1 cellular context compared by ENCODE assay signal in the genomic region with DNA sequence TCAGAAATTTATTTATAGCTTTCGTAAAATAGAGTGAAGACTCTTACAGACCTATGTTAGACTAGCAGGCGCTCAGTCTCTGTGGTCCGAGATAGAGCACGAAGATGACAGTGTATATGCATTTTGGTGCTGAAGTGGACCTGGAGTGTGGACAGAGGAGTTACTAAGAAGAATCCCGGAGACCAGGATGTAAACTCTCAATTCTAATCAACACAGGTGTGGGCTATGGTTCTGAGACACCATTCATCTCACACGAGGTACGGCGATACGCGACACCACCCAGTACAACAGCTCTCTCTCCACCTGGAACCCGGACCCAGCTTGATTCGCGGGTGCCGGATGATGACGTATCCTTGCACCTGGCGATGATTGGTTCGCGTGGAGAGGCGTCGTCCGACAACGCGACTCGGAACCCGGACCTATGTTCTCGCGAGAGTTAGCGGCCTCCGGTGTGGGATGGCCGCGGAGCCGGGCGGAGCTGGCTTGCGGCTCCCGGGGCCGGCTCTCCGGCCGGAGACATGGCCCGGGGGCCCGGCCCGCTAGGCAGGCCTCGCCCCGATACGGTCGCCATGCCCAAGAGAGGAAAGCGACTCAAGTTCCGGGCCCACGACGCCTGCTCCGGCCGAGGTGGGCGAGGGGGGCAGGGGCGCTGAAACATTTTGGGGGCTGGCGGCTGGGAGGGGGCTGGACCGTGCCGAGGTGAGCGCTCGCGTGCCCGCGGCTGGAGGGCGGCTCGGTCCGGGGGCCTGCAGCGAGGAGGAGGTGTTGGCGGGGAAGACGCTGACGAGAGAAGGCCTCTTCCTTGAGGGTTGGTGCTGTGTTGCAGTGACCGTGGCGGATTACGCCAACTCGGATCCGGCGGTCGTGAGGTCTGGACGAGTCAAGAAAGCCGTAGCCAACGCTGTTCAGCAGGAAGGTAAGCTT.
A peak's percentile ranks its signal among the peaks of the same experiment; 100 is the strongest.
TF ChIP-seq lines count a peak whose summit lies in the region.

A gene with protein sequence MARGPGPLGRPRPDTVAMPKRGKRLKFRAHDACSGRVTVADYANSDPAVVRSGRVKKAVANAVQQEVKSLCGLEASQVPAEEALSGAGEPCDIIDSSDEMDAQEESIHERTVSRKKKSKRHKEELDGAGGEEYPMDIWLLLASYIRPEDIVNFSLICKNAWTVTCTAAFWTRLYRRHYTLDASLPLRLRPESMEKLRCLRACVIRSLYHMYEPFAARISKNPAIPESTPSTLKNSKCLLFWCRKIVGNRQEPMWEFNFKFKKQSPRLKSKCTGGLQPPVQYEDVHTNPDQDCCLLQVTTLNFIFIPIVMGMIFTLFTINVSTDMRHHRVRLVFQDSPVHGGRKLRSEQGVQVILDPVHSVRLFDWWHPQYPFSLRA (plus strand): TSS at position 427 of the 924 bp plus-strand sequence. CDS start 92 bp downstream, at position 519.

TF ChIP-seq in HepG2, 621 proteins besides CTCF, POLR2A, EP300 and RAD21 (continued from another document and continues in another):
- TF ChIP-seq, protein P1, sequence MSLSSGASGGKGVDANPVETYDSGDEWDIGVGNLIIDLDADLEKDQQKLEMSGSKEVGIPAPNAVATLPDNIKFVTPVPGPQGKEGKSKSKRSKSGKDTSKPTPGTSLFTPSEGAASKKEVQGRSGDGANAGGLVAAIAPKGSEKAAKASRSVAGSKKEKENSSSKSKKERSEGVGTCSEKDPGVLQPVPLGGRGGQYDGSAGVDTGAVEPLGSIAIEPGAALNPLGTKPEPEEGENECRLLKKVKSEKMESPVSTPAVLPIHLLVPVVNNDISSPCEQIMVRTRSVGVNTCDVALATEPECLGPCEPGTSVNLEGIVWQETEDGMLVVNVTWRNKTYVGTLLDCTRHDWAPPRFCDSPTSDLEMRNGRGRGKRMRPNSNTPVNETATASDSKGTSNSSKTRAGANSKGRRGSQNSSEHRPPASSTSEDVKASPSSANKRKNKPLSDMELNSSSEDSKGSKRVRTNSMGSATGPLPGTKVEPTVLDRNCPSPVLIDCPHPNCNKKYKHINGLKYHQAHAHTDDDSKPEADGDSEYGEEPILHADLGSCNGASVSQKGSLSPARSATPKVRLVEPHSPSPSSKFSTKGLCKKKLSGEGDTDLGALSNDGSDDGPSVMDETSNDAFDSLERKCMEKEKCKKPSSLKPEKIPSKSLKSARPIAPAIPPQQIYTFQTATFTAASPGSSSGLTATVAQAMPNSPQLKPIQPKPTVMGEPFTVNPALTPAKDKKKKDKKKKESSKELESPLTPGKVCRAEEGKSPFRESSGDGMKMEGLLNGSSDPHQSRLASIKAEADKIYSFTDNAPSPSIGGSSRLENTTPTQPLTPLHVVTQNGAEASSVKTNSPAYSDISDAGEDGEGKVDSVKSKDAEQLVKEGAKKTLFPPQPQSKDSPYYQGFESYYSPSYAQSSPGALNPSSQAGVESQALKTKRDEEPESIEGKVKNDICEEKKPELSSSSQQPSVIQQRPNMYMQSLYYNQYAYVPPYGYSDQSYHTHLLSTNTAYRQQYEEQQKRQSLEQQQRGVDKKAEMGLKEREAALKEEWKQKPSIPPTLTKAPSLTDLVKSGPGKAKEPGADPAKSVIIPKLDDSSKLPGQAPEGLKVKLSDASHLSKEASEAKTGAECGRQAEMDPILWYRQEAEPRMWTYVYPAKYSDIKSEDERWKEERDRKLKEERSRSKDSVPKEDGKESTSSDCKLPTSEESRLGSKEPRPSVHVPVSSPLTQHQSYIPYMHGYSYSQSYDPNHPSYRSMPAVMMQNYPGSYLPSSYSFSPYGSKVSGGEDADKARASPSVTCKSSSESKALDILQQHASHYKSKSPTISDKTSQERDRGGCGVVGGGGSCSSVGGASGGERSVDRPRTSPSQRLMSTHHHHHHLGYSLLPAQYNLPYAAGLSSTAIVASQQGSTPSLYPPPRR (CRISPR knock-in tag; IDR thresholded peaks at IDR 0.05; ENCODE audit: borderline replicate concordance): peak; percentile 38; the same call in 1 of the 2 replicates
- no peak for TF ChIP-seq HHEX (CRISPR knock-in tag; IDR thresholded peaks at IDR 0.05)
- peak; percentile 51; the same call in 1 of the 2 replicates for TF ChIP-seq ZNF563 (CRISPR knock-in tag; IDR thresholded peaks at IDR 0.05)
- 0 out of 2 replicates have a peak, but pooled peaks have one; percentile 19 for TF ChIP-seq ZBTB42 (CRISPR knock-in tag; IDR thresholded peaks at IDR 0.05)
- peak; percentile 64; the same call in 1 of the 2 replicates for TF ChIP-seq IRF2 (CRISPR knock-in tag; IDR thresholded peaks at IDR 0.05)
- TF ChIP-seq KAT2B (IDR thresholded peaks at IDR 0.05; ENCODE audit: borderline replicate concordance, low read depth, low read length): no peak
- TF ChIP-seq ELK4 (CRISPR knock-in tag; IDR thresholded peaks at IDR 0.05; ENCODE audit: borderline replicate concordance): no peak
- peak; percentile 47; the same call in 1 of the 2 replicates for TF ChIP-seq ZBED4 (CRISPR knock-in tag; IDR thresholded peaks at IDR 0.05; ENCODE audit: borderline replicate concordance)
- no peak; the same call in 1 of the 2 replicates for TF ChIP-seq RARG (CRISPR knock-in tag; IDR thresholded peaks at IDR 0.05; ENCODE audit: low read depth)
- TF ChIP-seq KDM4B (CRISPR knock-in tag; IDR thresholded peaks at IDR 0.05): 0 out of 2 replicates have a peak, but pooled peaks have one; percentile 46
- peak; percentile 96 for TF ChIP-seq NFYC (CRISPR knock-in tag; IDR thresholded peaks at IDR 0.05)
- TF ChIP-seq MTA1 (CRISPR knock-in tag; IDR thresholded peaks at IDR 0.05; ENCODE audit: borderline replicate concordance): peak; percentile 73; the same call in 1 of the 2 replicates
- TF ChIP-seq STAG1 (CRISPR knock-in tag; IDR thresholded peaks at IDR 0.05): no peak
- peak; percentile 32; the same call in 1 of the 2 replicates for TF ChIP-seq MIER2 (CRISPR knock-in tag; IDR thresholded peaks at IDR 0.05)
- TF ChIP-seq REXO4 (CRISPR knock-in tag; IDR thresholded peaks at IDR 0.05; ENCODE audit: borderline replicate concordance): no peak
- TF ChIP-seq, protein P2, sequence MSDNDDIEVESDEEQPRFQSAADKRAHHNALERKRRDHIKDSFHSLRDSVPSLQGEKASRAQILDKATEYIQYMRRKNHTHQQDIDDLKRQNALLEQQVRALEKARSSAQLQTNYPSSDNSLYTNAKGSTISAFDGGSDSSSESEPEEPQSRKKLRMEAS (IDR thresholded peaks at IDR 0.05): peak; percentile 93
- TF ChIP-seq RFXAP (CRISPR knock-in tag; IDR thresholded peaks at IDR 0.05; ENCODE audit: borderline replicate concordance): peak; percentile 81; the same call in 1 of the 2 replicates
- TF ChIP-seq IRX3 (CRISPR knock-in tag; IDR thresholded peaks at IDR 0.05; ENCODE audit: borderline replicate concordance, low read depth): peak; percentile 27; the same call in 1 of the 2 replicates
- TF ChIP-seq ZNF350 (CRISPR knock-in tag; IDR thresholded peaks at IDR 0.05; ENCODE audit: borderline replicate concordance, low read depth): peak; percentile 48
- peak; percentile 86 for TF ChIP-seq TBX2 (CRISPR knock-in tag; IDR thresholded peaks at IDR 0.05; ENCODE audit: borderline replicate concordance)
- no peak for TF ChIP-seq HOXA7 (CRISPR knock-in tag; IDR thresholded peaks at IDR 0.05)
- TF ChIP-seq, protein P3, sequence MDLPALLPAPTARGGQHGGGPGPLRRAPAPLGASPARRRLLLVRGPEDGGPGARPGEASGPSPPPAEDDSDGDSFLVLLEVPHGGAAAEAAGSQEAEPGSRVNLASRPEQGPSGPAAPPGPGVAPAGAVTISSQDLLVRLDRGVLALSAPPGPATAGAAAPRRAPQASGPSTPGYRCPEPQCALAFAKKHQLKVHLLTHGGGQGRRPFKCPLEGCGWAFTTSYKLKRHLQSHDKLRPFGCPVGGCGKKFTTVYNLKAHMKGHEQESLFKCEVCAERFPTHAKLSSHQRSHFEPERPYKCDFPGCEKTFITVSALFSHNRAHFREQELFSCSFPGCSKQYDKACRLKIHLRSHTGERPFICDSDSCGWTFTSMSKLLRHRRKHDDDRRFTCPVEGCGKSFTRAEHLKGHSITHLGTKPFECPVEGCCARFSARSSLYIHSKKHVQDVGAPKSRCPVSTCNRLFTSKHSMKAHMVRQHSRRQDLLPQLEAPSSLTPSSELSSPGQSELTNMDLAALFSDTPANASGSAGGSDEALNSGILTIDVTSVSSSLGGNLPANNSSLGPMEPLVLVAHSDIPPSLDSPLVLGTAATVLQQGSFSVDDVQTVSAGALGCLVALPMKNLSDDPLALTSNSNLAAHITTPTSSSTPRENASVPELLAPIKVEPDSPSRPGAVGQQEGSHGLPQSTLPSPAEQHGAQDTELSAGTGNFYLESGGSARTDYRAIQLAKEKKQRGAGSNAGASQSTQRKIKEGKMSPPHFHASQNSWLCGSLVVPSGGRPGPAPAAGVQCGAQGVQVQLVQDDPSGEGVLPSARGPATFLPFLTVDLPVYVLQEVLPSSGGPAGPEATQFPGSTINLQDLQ (CRISPR knock-in tag; IDR thresholded peaks at IDR 0.05): no peak
- TF ChIP-seq REPIN1 (CRISPR knock-in tag; IDR thresholded peaks at IDR 0.05; ENCODE audit: borderline replicate concordance, low read depth): peak; percentile 85
- 0 out of 2 replicates have a peak, but pooled peaks have one; percentile 21 for TF ChIP-seq ISL2 (CRISPR knock-in tag; IDR thresholded peaks at IDR 0.05)
- no peak for TF ChIP-seq CAMTA2 (CRISPR knock-in tag; IDR thresholded peaks at IDR 0.05; ENCODE audit: borderline replicate concordance)
- TF ChIP-seq REL (CRISPR knock-in tag; conservative IDR thresholded peaks at IDR 0.05): no peak
- no peak for TF ChIP-seq SOX6 (IDR thresholded peaks at IDR 0.05)
- TF ChIP-seq SOX6 (CRISPR knock-in tag; IDR thresholded peaks at IDR 0.05): no peak; the same call in 1 of the 2 replicates
- TF ChIP-seq ZNF879 (CRISPR knock-in tag; IDR thresholded peaks at IDR 0.05): no peak
- TF ChIP-seq KMT2B (CRISPR knock-in tag; IDR thresholded peaks at IDR 0.05): peak; percentile 87
- TF ChIP-seq, protein P4, sequence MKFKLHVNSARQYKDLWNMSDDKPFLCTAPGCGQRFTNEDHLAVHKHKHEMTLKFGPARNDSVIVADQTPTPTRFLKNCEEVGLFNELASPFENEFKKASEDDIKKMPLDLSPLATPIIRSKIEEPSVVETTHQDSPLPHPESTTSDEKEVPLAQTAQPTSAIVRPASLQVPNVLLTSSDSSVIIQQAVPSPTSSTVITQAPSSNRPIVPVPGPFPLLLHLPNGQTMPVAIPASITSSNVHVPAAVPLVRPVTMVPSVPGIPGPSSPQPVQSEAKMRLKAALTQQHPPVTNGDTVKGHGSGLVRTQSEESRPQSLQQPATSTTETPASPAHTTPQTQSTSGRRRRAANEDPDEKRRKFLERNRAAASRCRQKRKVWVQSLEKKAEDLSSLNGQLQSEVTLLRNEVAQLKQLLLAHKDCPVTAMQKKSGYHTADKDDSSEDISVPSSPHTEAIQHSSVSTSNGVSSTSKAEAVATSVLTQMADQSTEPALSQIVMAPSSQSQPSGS (CRISPR knock-in tag; IDR thresholded peaks at IDR 0.05): peak; percentile 51; the same call in 1 of the 2 replicates
- TF ChIP-seq POLR2AphosphoS5 (IDR thresholded peaks at IDR 0.05; ENCODE audit: low read depth, low read length): peak; percentile 98
- TF ChIP-seq ZBTB3 (CRISPR knock-in tag; IDR thresholded peaks at IDR 0.05; ENCODE audit: borderline replicate concordance, low read depth): peak; percentile 80; the same call in 1 of the 2 replicates
- peak; percentile 95 for TF ChIP-seq SAP130 (CRISPR knock-in tag; IDR thresholded peaks at IDR 0.05; ENCODE audit: low read depth)
- TF ChIP-seq ZBTB14 (CRISPR knock-in tag; IDR thresholded peaks at IDR 0.05): no peak
- peak; percentile 84; the same call in 1 of the 2 replicates for TF ChIP-seq RFXANK (CRISPR knock-in tag; IDR thresholded peaks at IDR 0.05)
- no peak for TF ChIP-seq ZNF143 (CRISPR knock-in tag; IDR thresholded peaks at IDR 0.05)
- TF ChIP-seq ZNF33A (CRISPR knock-in tag; IDR thresholded peaks at IDR 0.05; ENCODE audit: borderline replicate concordance): 0 out of 2 replicates have a peak, but pooled peaks have one; percentile 37
- peak in 1 of 2 experiments; percentile 73; a peak in 1 of 4 replicates for TF ChIP-seq KLF16 (CRISPR knock-in tag; IDR thresholded peaks at IDR 0.05)
- peak; percentile 86 for TF ChIP-seq RFX5 (IDR thresholded peaks at IDR 0.05; ENCODE audit: low read depth, low read length)
